8 cellular contexts compared by ENCODE assay signal in the genomic region with DNA sequence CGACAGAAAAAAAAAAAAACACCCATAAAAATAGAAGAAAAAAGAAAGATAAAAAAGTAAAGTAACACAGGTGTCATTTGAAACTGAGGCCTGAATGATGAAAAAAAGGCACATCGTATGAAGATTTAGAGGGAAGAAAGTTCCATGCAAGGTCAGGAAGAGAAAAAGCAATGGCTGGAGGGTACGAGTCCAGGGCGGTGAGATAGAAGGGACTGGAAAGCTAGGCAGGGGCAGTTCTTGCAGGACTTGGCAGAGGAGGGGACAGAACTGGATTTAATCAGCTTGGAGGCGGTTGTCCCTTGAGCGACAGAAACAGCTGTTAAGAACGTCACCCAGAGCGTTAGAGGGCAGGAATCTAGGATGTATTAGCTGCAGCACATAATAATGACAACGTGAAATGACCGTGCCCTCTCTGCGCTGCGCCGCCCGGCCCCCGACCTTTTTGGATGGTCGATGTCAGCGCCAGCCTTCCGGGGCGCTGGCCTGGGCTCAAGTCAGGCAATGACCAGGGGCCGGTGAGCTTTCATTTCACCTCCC. TPM values are rescaled to one million over a fixed set of nuclear protein-coding genes. Genes with fewer than 3 reads are reported as not detected.
DNase-seq lines count a peak whose midpoint lies in the region; ATAC-seq and TF ChIP-seq lines count a peak whose summit lies in the region.

No MANE protein-coding gene starts in this region.

- H3K36me3 Mint-ChIP-seq in stimulated activated memory B cell treated with anti-CD40 and anti-IgM and Interleukin-4, amounts not matched to agents 10 μg/mL and 1 μg/mL and 100 μg/mL, for 72 hours: peaks cover 14% of the 10 kb centered on the region

- no peaks in the 10 kb centered on the region for H4K20me1 ChIP-seq in OCI-LY3 (ENCODE audit: insufficient read depth, low read length)

- no peaks in the 10 kb centered on the region for H3K9me3 Mint-ChIP-seq in stimulated activated memory B cell treated with anti-CD40 and anti-IgM and Interleukin-4, amounts not matched to agents 10 μg/mL and 1 μg/mL and 100 μg/mL, for 72 hours

- peak overlapping the region; percentile 72 for H3K9ac ChIP-seq in OCI-LY3 (ENCODE audit: low read length)

- peak overlapping the region; percentile 92 for H3K4me2 ChIP-seq in OCI-LY3 (ENCODE audit: low read length)

- H3K4me3 ChIP-seq in OCI-LY3 (ENCODE audit: low read length) (peak overlapping the region; percentile 89), breast epithelium (peak overlapping the region; percentile 86 to 95 (median 90))

- no peak for TF ChIP-seq CTCF in OCI-LY3 (IDR thresholded peaks at IDR 0.05; ENCODE audit: low read depth, low read length)
- TF ChIP-seq CTCF in breast epithelium (IDR thresholded peaks at IDR 0.05): no peak

- peaks cover 38% of the 10 kb centered on the region for H3K4me1 Mint-ChIP-seq in stimulated activated memory B cell treated with anti-CD40 and anti-IgM and Interleukin-4, amounts not matched to agents 10 μg/mL and 1 μg/mL and 100 μg/mL, for 72 hours

- H3K27me3 ChIP-seq in OCI-LY3 (ENCODE audit: low read depth, low read length): no peaks in the 10 kb centered on the region
- no peaks in the 10 kb centered on the region for H3K27me3 ChIP-seq in breast epithelium

- peak overlapping the region; percentile 99 for H3K4me3 Mint-ChIP-seq in stimulated activated memory B cell treated with anti-CD40 and anti-IgM and Interleukin-4, amounts not matched to agents 10 μg/mL and 1 μg/mL and 100 μg/mL, for 72 hours

- H2AFZ ChIP-seq in OCI-LY3 (ENCODE audit: low read depth, low read length): peak overlapping the region; percentile 85; the same call in 1 of the 2 replicates

- intact Hi-C loops in breast epithelium (cut with DNase I; ENCODE audit: low total_unique reads): no loop called here

- H3K27me3 Mint-ChIP-seq in stimulated activated memory B cell treated with anti-CD40 and anti-IgM and Interleukin-4, amounts not matched to agents 10 μg/mL and 1 μg/mL and 100 μg/mL, for 72 hours: no peaks in the 10 kb centered on the region

- ATAC-seq in GM18873 (IDR thresholded peaks at IDR 0.05; ENCODE audit: low FRiP score, unreplicated experiment): peak; percentile 28
- ATAC-seq in HG03097 (IDR thresholded peaks at IDR 0.05; ENCODE audit: low FRiP score, unreplicated experiment): peak; percentile 25
- ATAC-seq in stimulated activated memory B cell treated with anti-CD40 and anti-IgM and Interleukin-4, amounts not matched to agents 10 μg/mL and 1 μg/mL and 100 μg/mL, for 72 hours: peak; percentile 61

- H3K9me3 ChIP-seq in OCI-LY3 (ENCODE audit: insufficient read depth, low read length): no peaks in the 10 kb centered on the region
- H3K9me3 ChIP-seq in breast epithelium: no peaks in the 10 kb centered on the region

- TF ChIP-seq POLR2A in breast epithelium (IDR thresholded peaks at IDR 0.05): no peak

- DNase-seq in Ammon's horn (ENCODE audit: low spot score) (peak; percentile 40), breast epithelium (ENCODE audit: low spot score in 2 of 2) (no peak), iris pigment epithelial cell (ENCODE audit: low read depth) (peak; percentile 28), GDM1 (lab: John Stamatoyannopoulos, UW) (no peak)

- peak overlapping the region; percentile 23; the same call in 1 of the 2 replicates for H3K27ac ChIP-seq in OCI-LY3 (ENCODE audit: low read length)
- peak overlapping the region; percentile 74 to 80 for H3K27ac ChIP-seq in breast epithelium

- peak overlapping the region; percentile 93 for H3K27ac Mint-ChIP-seq in stimulated activated memory B cell treated with anti-CD40 and anti-IgM and Interleukin-4, amounts not matched to agents 10 μg/mL and 1 μg/mL and 100 μg/mL, for 72 hours

- H3K4me1 ChIP-seq in OCI-LY3 (ENCODE audit: low read length) (peaks cover 41% of the 10 kb centered on the region), breast epithelium (peaks cover 0 to 5% of the 10 kb centered on the region in 2 donors)

- peaks cover 30% of the 10 kb centered on the region for H3K79me2 ChIP-seq in OCI-LY3 (ENCODE audit: low read length)

- H3K36me3 ChIP-seq in OCI-LY3 (replicated peaks; ENCODE audit: low read depth, low read length) (peaks cover 5% of the 10 kb centered on the region), breast epithelium (no peaks in the 10 kb centered on the region)

RNA-seq across cellular contexts. Expression of a gene that starts 0.6 kb away (rescaled TPM):
- 1 to 10 TPM; 5.4 to 8.2 (median 6.1) TPM for total RNA-seq in breast epithelium

RNA-seq across cellular contexts. Expression of a gene that starts 42.5 kb away (rescaled TPM):
- total RNA-seq in breast epithelium: 1 to 10 TPM in 1 of 3 donors, under 1 TPM in 1, not detected in 1; 0.29 to 2.0 TPM

Comparison
In these comparisons a context has a peak if more than half of its experiments do, and no peak if none do; other contexts are left out.
1. DNase-seq: peak in Ammon's horn (single experiment) and iris pigment epithelial cell (single experiment); none in breast epithelium (0 of 2) and GDM1 (single experiment).
2. Peak in every context shown above with its lines, with median percentiles within 50 percentile points of each other: ATAC-seq.